ENCODE assay signal across 1 cellular context in the genomic region with DNA sequence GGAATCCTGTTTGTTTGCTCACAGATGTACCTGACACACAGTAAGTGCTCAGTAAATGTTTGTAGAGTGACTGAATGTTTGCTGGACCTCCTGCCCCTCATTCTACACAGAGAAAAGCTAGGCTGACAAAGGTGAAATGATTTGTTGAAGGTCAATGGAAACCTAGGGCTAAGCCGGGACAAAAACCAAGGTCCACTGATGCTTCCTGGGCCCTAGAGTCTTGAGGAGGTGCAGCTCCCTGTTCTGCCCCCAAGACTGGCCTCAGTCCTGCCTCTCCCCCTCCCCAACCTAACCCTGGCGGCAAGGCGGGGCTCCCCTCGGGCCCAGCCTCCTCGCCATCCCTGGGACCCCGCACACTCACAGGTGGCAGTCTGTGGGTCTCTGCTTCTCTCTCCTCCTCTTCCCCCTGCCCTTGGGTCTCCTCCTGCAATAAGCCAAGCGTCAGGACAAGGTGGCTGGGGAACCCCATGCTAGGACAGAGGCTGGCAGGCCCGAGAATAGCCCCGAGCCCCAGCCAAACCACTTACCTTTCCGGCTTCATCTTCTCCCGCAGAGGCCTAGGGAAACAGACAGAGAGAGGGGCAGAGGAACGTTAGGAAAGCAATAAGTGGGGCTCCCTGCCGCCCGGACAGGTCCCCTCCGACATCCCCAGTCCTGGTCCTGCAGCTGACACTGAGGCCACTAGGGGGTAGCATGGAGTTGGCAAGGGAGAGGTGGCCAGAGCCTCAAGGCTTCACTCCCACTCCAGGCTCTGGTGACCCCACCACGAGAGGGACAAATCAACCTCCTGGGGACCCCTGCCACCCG.
TF ChIP-seq lines count a peak whose summit lies in the region.

No MANE protein-coding gene starts in this region.

TF ChIP-seq in K562, 482 proteins besides CTCF, POLR2A, EP300 and RAD21 (continues in another document):
- TF ChIP-seq, protein P1, sequence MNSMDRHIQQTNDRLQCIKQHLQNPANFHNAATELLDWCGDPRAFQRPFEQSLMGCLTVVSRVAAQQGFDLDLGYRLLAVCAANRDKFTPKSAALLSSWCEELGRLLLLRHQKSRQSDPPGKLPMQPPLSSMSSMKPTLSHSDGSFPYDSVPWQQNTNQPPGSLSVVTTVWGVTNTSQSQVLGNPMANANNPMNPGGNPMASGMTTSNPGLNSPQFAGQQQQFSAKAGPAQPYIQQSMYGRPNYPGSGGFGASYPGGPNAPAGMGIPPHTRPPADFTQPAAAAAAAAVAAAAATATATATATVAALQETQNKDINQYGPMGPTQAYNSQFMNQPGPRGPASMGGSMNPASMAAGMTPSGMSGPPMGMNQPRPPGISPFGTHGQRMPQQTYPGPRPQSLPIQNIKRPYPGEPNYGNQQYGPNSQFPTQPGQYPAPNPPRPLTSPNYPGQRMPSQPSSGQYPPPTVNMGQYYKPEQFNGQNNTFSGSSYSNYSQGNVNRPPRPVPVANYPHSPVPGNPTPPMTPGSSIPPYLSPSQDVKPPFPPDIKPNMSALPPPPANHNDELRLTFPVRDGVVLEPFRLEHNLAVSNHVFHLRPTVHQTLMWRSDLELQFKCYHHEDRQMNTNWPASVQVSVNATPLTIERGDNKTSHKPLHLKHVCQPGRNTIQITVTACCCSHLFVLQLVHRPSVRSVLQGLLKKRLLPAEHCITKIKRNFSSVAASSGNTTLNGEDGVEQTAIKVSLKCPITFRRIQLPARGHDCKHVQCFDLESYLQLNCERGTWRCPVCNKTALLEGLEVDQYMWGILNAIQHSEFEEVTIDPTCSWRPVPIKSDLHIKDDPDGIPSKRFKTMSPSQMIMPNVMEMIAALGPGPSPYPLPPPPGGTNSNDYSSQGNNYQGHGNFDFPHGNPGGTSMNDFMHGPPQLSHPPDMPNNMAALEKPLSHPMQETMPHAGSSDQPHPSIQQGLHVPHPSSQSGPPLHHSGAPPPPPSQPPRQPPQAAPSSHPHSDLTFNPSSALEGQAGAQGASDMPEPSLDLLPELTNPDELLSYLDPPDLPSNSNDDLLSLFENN (IDR thresholded peaks at IDR 0.05; ENCODE audit: low read depth in 2 of 2, low read length in 2 of 2) = peak in 1 of 2 experiments; percentile 28; a peak in 1 of 4 replicates
- TF ChIP-seq NR2C2 (CRISPR knock-in tag; IDR thresholded peaks at IDR 0.05) = no peak
- TF ChIP-seq NR2C2 (tag; IDR thresholded peaks at IDR 0.05) = peak; percentile 2; the same call in 1 of the 2 replicates
- TF ChIP-seq CC2D1A (IDR thresholded peaks at IDR 0.05) = 0 out of 2 replicates have a peak, but pooled peaks have one; percentile 21
- 0 out of 2 replicates have a peak, but pooled peaks have one; percentile 9 for TF ChIP-seq TCF3 (CRISPR knock-in tag; IDR thresholded peaks at IDR 0.05)
- TF ChIP-seq RCOR1 (IDR thresholded peaks at IDR 0.05; ENCODE audit: borderline replicate concordance in 1 of 2, low read depth in 2 of 2, low read length in 2 of 2) = 0 out of 4 replicates have a peak, but pooled peaks of 1 of the 2 experiments have one; percentile 9
- TF ChIP-seq TBP (optimal IDR thresholded peaks at IDR 0.05; ENCODE audit: low read depth, low read length) = peak; percentile 82
- TF ChIP-seq, protein P2, sequence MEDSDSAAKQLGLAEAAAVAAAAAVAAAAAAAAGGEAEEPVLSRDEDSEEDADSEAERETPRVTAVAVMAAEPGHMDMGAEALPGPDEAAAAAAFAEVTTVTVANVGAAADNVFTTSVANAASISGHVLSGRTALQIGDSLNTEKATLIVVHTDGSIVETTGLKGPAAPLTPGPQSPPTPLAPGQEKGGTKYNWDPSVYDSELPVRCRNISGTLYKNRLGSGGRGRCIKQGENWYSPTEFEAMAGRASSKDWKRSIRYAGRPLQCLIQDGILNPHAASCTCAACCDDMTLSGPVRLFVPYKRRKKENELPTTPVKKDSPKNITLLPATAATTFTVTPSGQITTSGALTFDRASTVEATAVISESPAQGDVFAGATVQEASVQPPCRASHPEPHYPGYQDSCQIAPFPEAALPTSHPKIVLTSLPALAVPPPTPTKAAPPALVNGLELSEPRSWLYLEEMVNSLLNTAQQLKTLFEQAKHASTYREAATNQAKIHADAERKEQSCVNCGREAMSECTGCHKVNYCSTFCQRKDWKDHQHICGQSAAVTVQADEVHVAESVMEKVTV (CRISPR knock-in tag; IDR thresholded peaks at IDR 0.05) = peak; percentile 42; the same call in 1 of the 2 replicates
- TF ChIP-seq ZNF3 (CRISPR knock-in tag; IDR thresholded peaks at IDR 0.05) = peak; percentile 77; the same call in 1 of the 2 replicates
- peak; percentile 65 for TF ChIP-seq SMC3 (conservative IDR thresholded peaks at IDR 0.05; ENCODE audit: insufficient read depth, low read depth, low read length)
- peak; percentile 33; the same call in 1 of the 2 replicates for TF ChIP-seq STAG1 (CRISPR knock-in tag; IDR thresholded peaks at IDR 0.05; ENCODE audit: borderline replicate concordance)
- TF ChIP-seq MAZ (CRISPR knock-in tag; conservative IDR thresholded peaks at IDR 0.05 in 1 of 2, IDR thresholded peaks at IDR 0.05 in 1 of 2) = 0 out of 4 replicates have a peak, but pooled peaks of 1 of the 2 experiments have one; percentile 29
- TF ChIP-seq HIVEP1 (CRISPR knock-in tag; IDR thresholded peaks at IDR 0.05) = no peak
- TF ChIP-seq, protein P3, sequence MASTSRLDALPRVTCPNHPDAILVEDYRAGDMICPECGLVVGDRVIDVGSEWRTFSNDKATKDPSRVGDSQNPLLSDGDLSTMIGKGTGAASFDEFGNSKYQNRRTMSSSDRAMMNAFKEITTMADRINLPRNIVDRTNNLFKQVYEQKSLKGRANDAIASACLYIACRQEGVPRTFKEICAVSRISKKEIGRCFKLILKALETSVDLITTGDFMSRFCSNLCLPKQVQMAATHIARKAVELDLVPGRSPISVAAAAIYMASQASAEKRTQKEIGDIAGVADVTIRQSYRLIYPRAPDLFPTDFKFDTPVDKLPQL (IDR thresholded peaks at IDR 0.05; ENCODE audit: extremely low read depth, insufficient read length) = peak; percentile 83
- TF ChIP-seq ZBED1 (IDR thresholded peaks at IDR 0.05) = 0 out of 2 replicates have a peak, but pooled peaks have one; percentile 56
- peak; percentile 21; the same call in 1 of the 2 replicates for TF ChIP-seq CTBP1 (IDR thresholded peaks at IDR 0.05; ENCODE audit: borderline replicate concordance)
- 0 out of 2 replicates have a peak, but pooled peaks have one; percentile 11 for TF ChIP-seq BHLHE40 (IDR thresholded peaks at IDR 0.05; ENCODE audit: low read length)
- TF ChIP-seq ZBTB7A (IDR thresholded peaks at IDR 0.05; ENCODE audit: borderline replicate concordance, control insufficient read depth, low read depth, low read length) = 0 out of 2 replicates have a peak, but pooled peaks have one; percentile 29
- TF ChIP-seq, protein P4, sequence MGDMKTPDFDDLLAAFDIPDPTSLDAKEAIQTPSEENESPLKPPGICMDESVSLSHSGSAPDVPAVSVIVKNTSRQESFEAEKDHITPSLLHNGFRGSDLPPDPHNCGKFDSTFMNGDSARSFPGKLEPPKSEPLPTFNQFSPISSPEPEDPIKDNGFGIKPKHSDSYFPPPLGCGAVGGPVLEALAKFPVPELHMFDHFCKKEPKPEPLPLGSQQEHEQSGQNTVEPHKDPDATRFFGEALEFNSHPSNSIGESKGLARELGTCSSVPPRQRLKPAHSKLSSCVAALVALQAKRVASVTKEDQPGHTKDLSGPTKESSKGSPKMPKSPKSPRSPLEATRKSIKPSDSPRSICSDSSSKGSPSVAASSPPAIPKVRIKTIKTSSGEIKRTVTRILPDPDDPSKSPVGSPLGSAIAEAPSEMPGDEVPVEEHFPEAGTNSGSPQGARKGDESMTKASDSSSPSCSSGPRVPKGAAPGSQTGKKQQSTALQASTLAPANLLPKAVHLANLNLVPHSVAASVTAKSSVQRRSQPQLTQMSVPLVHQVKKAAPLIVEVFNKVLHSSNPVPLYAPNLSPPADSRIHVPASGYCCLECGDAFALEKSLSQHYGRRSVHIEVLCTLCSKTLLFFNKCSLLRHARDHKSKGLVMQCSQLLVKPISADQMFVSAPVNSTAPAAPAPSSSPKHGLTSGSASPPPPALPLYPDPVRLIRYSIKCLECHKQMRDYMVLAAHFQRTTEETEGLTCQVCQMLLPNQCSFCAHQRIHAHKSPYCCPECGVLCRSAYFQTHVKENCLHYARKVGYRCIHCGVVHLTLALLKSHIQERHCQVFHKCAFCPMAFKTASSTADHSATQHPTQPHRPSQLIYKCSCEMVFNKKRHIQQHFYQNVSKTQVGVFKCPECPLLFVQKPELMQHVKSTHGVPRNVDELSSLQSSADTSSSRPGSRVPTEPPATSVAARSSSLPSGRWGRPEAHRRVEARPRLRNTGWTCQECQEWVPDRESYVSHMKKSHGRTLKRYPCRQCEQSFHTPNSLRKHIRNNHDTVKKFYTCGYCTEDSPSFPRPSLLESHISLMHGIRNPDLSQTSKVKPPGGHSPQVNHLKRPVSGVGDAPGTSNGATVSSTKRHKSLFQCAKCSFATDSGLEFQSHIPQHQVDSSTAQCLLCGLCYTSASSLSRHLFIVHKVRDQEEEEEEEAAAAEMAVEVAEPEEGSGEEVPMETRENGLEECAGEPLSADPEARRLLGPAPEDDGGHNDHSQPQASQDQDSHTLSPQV (IDR thresholded peaks at IDR 0.05) = peak; percentile 53; the same call in 1 of the 2 replicates
- TF ChIP-seq PRMT5 (CRISPR knock-in tag; IDR thresholded peaks at IDR 0.05) = no peak
- 0 out of 4 replicates have a peak, but pooled peaks of 1 of the 2 experiments have one; percentile 44 for TF ChIP-seq BCLAF1 (IDR thresholded peaks at IDR 0.05; ENCODE audit: borderline replicate concordance in 1 of 2, control insufficient read depth in 1 of 2, low read depth in 2 of 2, low read length in 1 of 2)
- peak; percentile 46; the same call in 1 of the 2 replicates for TF ChIP-seq POLR2G (IDR thresholded peaks at IDR 0.05; ENCODE audit: low read depth, low read length)
- TF ChIP-seq ZNF740 (CRISPR knock-in tag; IDR thresholded peaks at IDR 0.05) = no peak
- no peak for TF ChIP-seq ZNF740 (tag; IDR thresholded peaks at IDR 0.05)
- TF ChIP-seq FOXA1 (IDR thresholded peaks at IDR 0.05; ENCODE audit: borderline replicate concordance) = no peak
- no peak for TF ChIP-seq MTA3 (IDR thresholded peaks at IDR 0.05; ENCODE audit: borderline replicate concordance)
- TF ChIP-seq, protein P5, sequence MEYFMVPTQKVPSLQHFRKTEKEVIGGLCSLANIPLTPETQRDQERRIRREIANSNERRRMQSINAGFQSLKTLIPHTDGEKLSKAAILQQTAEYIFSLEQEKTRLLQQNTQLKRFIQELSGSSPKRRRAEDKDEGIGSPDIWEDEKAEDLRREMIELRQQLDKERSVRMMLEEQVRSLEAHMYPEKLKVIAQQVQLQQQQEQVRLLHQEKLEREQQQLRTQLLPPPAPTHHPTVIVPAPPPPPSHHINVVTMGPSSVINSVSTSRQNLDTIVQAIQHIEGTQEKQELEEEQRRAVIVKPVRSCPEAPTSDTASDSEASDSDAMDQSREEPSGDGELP (CRISPR knock-in tag; IDR thresholded peaks at IDR 0.05; ENCODE audit: borderline replicate concordance) = peak; percentile 34; the same call in 1 of the 2 replicates
- TF ChIP-seq ATF1 (CRISPR knock-in tag; IDR thresholded peaks at IDR 0.05) = no peak
- TF ChIP-seq ATF1 (tag; IDR thresholded peaks at IDR 0.05) = no peak
- peak; percentile 52 for TF ChIP-seq RBFOX2 (IDR thresholded peaks at IDR 0.05; ENCODE audit: low read depth, low read length)
- peak; percentile 63; the same call in 1 of the 2 replicates for TF ChIP-seq XRCC5 (IDR thresholded peaks at IDR 0.05; ENCODE audit: low read depth, low read length)
- TF ChIP-seq GTF2F1 (IDR thresholded peaks at IDR 0.05; ENCODE audit: low read depth, low read length) = 0 out of 2 replicates have a peak, but pooled peaks have one; percentile 43
- TF ChIP-seq ZFX (CRISPR knock-in tag; IDR thresholded peaks at IDR 0.05) = 0 out of 2 replicates have a peak, but pooled peaks have one; percentile 17
- TF ChIP-seq PML (IDR thresholded peaks at IDR 0.05; ENCODE audit: low read length) = peak; percentile 38; the same call in 1 of the 2 replicates
- TF ChIP-seq POLR2AphosphoS5 (IDR thresholded peaks at IDR 0.05; ENCODE audit: control insufficient read depth, insufficient read depth, low read depth, low read length) = peak; percentile 50; the same call in 1 of the 2 replicates
